ENCODE assay signal across 1 cellular context in the genomic region with DNA sequence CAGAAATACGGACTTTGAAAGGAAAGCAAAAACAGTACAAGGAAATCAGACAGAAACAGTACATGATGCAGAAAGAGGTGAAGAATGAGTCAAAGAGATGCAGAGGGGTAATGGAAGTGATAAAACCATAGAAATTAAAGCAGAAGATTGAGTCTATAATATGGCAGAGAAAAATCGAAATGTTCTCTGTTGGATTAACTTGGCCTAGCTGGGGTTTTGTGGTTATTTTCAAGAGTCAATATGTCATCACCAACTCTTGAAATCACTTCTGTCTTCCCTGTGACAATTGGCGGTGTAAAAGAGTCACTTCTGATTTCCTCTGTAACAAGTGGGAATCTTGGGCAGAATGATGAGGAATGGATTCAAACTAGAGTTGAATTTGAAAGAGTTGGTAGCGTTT.
TF ChIP-seq lines count a peak whose summit lies in the region.

No MANE protein-coding gene starts in this region.

TF ChIP-seq in H1, 55 proteins besides CTCF, POLR2A, EP300 and RAD21:
- no peak for TF ChIP-seq MAFK (IDR thresholded peaks at IDR 0.05; ENCODE audit: low read depth, low read length)
- TF ChIP-seq SIRT6 (IDR thresholded peaks at IDR 0.05; ENCODE audit: low read length), result no peak
- no peak for TF ChIP-seq ZNF274 (IDR thresholded peaks at IDR 0.05; ENCODE audit: borderline replicate concordance, extremely low read depth, low read length)
- no peak for TF ChIP-seq ASH2L (IDR thresholded peaks at IDR 0.05; ENCODE audit: low read length)
- no peak for TF ChIP-seq TAF7 (optimal IDR thresholded peaks at IDR 0.05; ENCODE audit: borderline replicate concordance, low read depth, low read length)
